18 cellular contexts compared by ENCODE assay signal in genomic region chr5:174412374-174412773, GRCh38.
"Had no signal": no experiment of that assay in that cellular context is flagged by ENCODE, and none has a peak within 500 bp of the region (broad histone marks: within the 10 kb centered on the region; RNA-seq: fewer than 3 reads in every experiment).

No MANE protein-coding gene starts in this region.

- H3K27me3 ChIP-seq: cardiac muscle cell had no signal

- ATAC-seq: gastroesophageal sphincter; left lung; mucosa of descending colon; naive thymus-derived CD4-positive, alpha-beta T cell; stimulated activated memory B cell treated with anti-CD40 and anti-IgM and Interleukin-4, amounts not matched to agents 10 μg/mL and 1 μg/mL and 100 μg/mL, for 72 hours had no signal

- H3K4me1 ChIP-seq: gastroesophageal sphincter, left lung, parathyroid adenoma had no signal

- FAIRE-seq: islet of Langerhans had no signal

- H3K9me3 ChIP-seq: gastroesophageal sphincter, left lung, mucosa of descending colon, tibial artery had no signal

- DNase-seq: activated CD4-positive, alpha-beta T cell treated with anti-CD3 and anti-CD28 coated beads, Interleukin-2, amount 10 ng/mL, durations not matched to agents 7 days and 5 days; activated CD8-positive, alpha-beta memory T cell treated with anti-CD3 and anti-CD28 coated beads for 24 hours; activated naive CD4-positive, alpha-beta T cell treated with anti-CD3 and anti-CD28 coated beads, Interleukin-2, amount 50 U/mL, for 16 hours; dorsolateral prefrontal cortex; endodermal cell; erythroblast; left lung; mammary epithelial cell; mucosa of descending colon; naive thymus-derived CD4-positive, alpha-beta T cell; stimulated activated CD4-positive, alpha-beta T cell treated with anti-CD3 and anti-CD28 coated beads, Interleukin-2, amount 100 ng/mL, for 48 hours; SW 1271; tibial artery had no signal

- H3K36me3 ChIP-seq: cardiac muscle cell, gastroesophageal sphincter, left lung, tibial artery had no signal

- H3K4me3 ChIP-seq: cardiac muscle cell, dorsolateral prefrontal cortex, gastroesophageal sphincter, left lung, mucosa of descending colon, tibial artery had no signal

- H3K27ac ChIP-seq: cardiac muscle cell, dorsolateral prefrontal cortex, gastroesophageal sphincter, left lung, parathyroid adenoma, tibial artery had no signal
